In genomic region chr12:13255792-13256704, GRCh38 we compare ENCODE assay signal across 8 cellular contexts. TPM values are rescaled to one million over a fixed set of nuclear protein-coding genes. Genes with fewer than 3 reads are reported as not detected.
DNase-seq lines count a peak whose midpoint lies in the region; ATAC-seq, FAIRE-seq and TF ChIP-seq lines count a peak whose summit lies in the region.

No MANE protein-coding gene starts in this region.

- H3K4me3 ChIP-seq in BJ (ENCODE audit: low read depth, low read length), result peak overlapping the region; percentile 37
- H3K4me3 ChIP-seq in HepG2 (replicated peaks in 1 of 3; ENCODE audit: insufficient read depth in 1 of 3, low read depth in 2 of 3, low read length in 3 of 3), result no peak overlapping the region

- POLR2A ChIA-PET in BJ (lab: Charles Lee), result no interaction called here
- POLR2A ChIA-PET in HepG2 (lab: Yijun Ruan, JAX), result no interaction called here

- no peaks in the 10 kb centered on the region for H4K20me1 ChIP-seq in HepG2 (ENCODE audit: insufficient read depth, low read length)

- BruUV-seq in HepG2 (replicated peaks; lab: Mats Ljungman, UMichigan), result no TSS peak

- H3K4me2 ChIP-seq in HepG2 (ENCODE audit: low read depth, low read length), result peak overlapping the region; percentile 59

- TF ChIP-seq RAD21 in HepG2 (CRISPR knock-in tag; IDR thresholded peaks at IDR 0.05), result peak; percentile 63; the same call in 1 of the 2 replicates

- TF ChIP-seq POLR2A in HepG2 (IDR thresholded peaks at IDR 0.05; ENCODE audit: insufficient read depth in 1 of 2, low read depth in 2 of 2, low read length in 2 of 2), result no peak

- no peaks in the 10 kb centered on the region for H3K79me2 ChIP-seq in HepG2 (ENCODE audit: insufficient read depth, low read length)

- CTCF ChIA-PET in BJ (lab: Yijun Ruan, JAX), result interaction anchor here (0.5 to 3.6 kb wide), 28 partner anchors 9 to 1004 kb away, joined by 3 to 22 read pairs (median 4); no protein-coding TSS in a partner anchor
- CTCF ChIA-PET in HepG2 (lab: Yijun Ruan, JAX; ENCODE audit: low intra/inter-chr PET ratio, low total read pairs), result no interaction called here

- in situ Hi-C loops in HepG2 (cut with HindIII; ENCODE audit: extremely low pct_ligation_motif_present, low pct_unique_long_range_greater_than_20kb), result no loop called here

- H3K27me3 ChIP-seq in BJ (ENCODE audit: control insufficient read depth, insufficient read depth, low read length), result no peaks in the 10 kb centered on the region
- H3K27me3 ChIP-seq in HepG2 (ENCODE audit: control insufficient read depth in 1 of 2, insufficient read depth in 2 of 2, low read length in 2 of 2), result no peaks in the 10 kb centered on the region; a peak in 1 of 5 replicates

- ATAC-seq in HG03460 (IDR thresholded peaks at IDR 0.05; ENCODE audit: unreplicated experiment), result peak; percentile 97
- ATAC-seq in HepG2, result peak; percentile 100

- peak; percentile 80 for FAIRE-seq in HepG2 (lab: Jason Lieb, UNC)

- no peak overlapping the region for H3K27ac ChIP-seq in HepG2 (ENCODE audit: extremely low read length, insufficient read depth, low read length)

- TF ChIP-seq CTCF in BJ (IDR thresholded peaks at IDR 0.05; ENCODE audit: insufficient read depth, low read depth, low read length), result peak; percentile 100
- TF ChIP-seq CTCF in HepG2 (CRISPR knock-in tag; IDR thresholded peaks at IDR 0.05), result peak; percentile 96

- intact Hi-C loops in HepG2 (cut with micrococcal nuclease; ENCODE audit: unreplicated experiment), result loop anchor here (5.0 kb wide), 1 partner anchor 686 kb away; no protein-coding TSS in a partner anchor

- H3K4me1 ChIP-seq in HepG2 (ENCODE audit: insufficient read depth, low read length), result no peaks in the 10 kb centered on the region; the same call in 1 of the 2 replicates

- no peaks in the 10 kb centered on the region for H3K36me3 ChIP-seq in BJ (ENCODE audit: control insufficient read depth, insufficient read depth, low read length)
- H3K36me3 ChIP-seq in HepG2 (replicated peaks in 1 of 2; ENCODE audit: control insufficient read depth in 1 of 2, insufficient read depth in 2 of 2, low read length in 2 of 2), result no peaks in the 10 kb centered on the region

- DNase-seq in BJ (ENCODE audit: low read depth) (peak; percentile 60), GM19240 (ENCODE audit: insufficient read length, low spot score) (peak; percentile 64), NCI-H748 (lab: John Stamatoyannopoulos, UW; ENCODE audit: unreplicated experiment) (peak; percentile 70), dermis blood vessel endothelial cell (peak; percentile 97), HepG2 (ENCODE audit: low spot score) (peak; percentile 83)
- peak; percentile 88 to 92 for DNase-seq in activated CD4-positive, alpha-beta T cell treated with anti-CD3 and anti-CD28 coated beads, Interleukin-2, amount 50 U/mL, for 48 hours
- DNase-seq in stimulated activated CD4-positive, alpha-beta T cell treated with anti-CD3 and anti-CD28 coated beads, Interleukin-4, amount 100 ng/mL, for 1 hour, result peak; percentile 80

- no peak for TF ChIP-seq EP300 in HepG2 (IDR thresholded peaks at IDR 0.05; ENCODE audit: low read depth in 2 of 2, low read length in 2 of 2)
- TF ChIP-seq EP300 in HepG2 (CRISPR knock-in tag; IDR thresholded peaks at IDR 0.05; ENCODE audit: borderline replicate concordance), result no peak

- no peak overlapping the region for H2AFZ ChIP-seq in HepG2 (ENCODE audit: low read length)

- no peak overlapping the region for H3K9ac ChIP-seq in HepG2 (ENCODE audit: insufficient read depth, low read depth, low read length)

- H3K9me3 ChIP-seq in HepG2 (ENCODE audit: low read length), result no peaks in the 10 kb centered on the region

- 24% methylated on average over 18 of the region's 18 CpGs for whole genome bisulfite sequencing in HepG2 (ENCODE audit: low lambda C conversion rate)

TF ChIP-seq in HepG2, 621 proteins besides CTCF, POLR2A, EP300 and RAD21 (continues in another document):
- TF ChIP-seq ZNF616 (CRISPR knock-in tag; IDR thresholded peaks at IDR 0.05; ENCODE audit: low read depth), result no peak
- TF ChIP-seq HMG20B (CRISPR knock-in tag; conservative IDR thresholded peaks at IDR 0.05), result no peak
- no peak for TF ChIP-seq ZNF597 (CRISPR knock-in tag; IDR thresholded peaks at IDR 0.05)
- no peak for TF ChIP-seq GTF3A (CRISPR knock-in tag; conservative IDR thresholded peaks at IDR 0.05)
- TF ChIP-seq HIVEP1 (CRISPR knock-in tag; IDR thresholded peaks at IDR 0.05), result no peak
- TF ChIP-seq EED (CRISPR knock-in tag; IDR thresholded peaks at IDR 0.05), result no peak
- no peak for TF ChIP-seq ATF7-NPFF (CRISPR knock-in tag; IDR thresholded peaks at IDR 0.05; ENCODE audit: low read depth)
- no peak for TF ChIP-seq ATF5 (CRISPR knock-in tag; IDR thresholded peaks at IDR 0.05; ENCODE audit: low read depth)
- TF ChIP-seq THAP11 (CRISPR knock-in tag; IDR thresholded peaks at IDR 0.05), result no peak; the same call in 1 of the 2 replicates
- TF ChIP-seq RXRA (CRISPR knock-in tag; IDR thresholded peaks at IDR 0.05), result 0 out of 2 replicates have a peak, but pooled peaks have one; percentile 23
- peak; percentile 97 for TF ChIP-seq ZSCAN25 (CRISPR knock-in tag; IDR thresholded peaks at IDR 0.05)
- TF ChIP-seq FOXJ3 (CRISPR knock-in tag; IDR thresholded peaks at IDR 0.05; ENCODE audit: borderline replicate concordance), result no peak
- TF ChIP-seq ZFP90 (CRISPR knock-in tag; IDR thresholded peaks at IDR 0.05; ENCODE audit: borderline replicate concordance), result no peak
- 0 out of 2 replicates have a peak, but pooled peaks have one; percentile 14 for TF ChIP-seq ARID3A (IDR thresholded peaks at IDR 0.05; ENCODE audit: low read depth, low read length)
- TF ChIP-seq YY1 (IDR thresholded peaks at IDR 0.05; ENCODE audit: insufficient read depth, insufficient replicate concordance, low read depth, low read length), result no peak
- no peak for TF ChIP-seq ZNF101 (CRISPR knock-in tag; IDR thresholded peaks at IDR 0.05; ENCODE audit: borderline replicate concordance, low read depth)
- no peak for TF ChIP-seq FOXA3 (CRISPR knock-in tag; IDR thresholded peaks at IDR 0.05)
- no peak for TF ChIP-seq RELA (CRISPR knock-in tag; IDR thresholded peaks at IDR 0.05)
- no peak for TF ChIP-seq ZMYM2 (CRISPR knock-in tag; IDR thresholded peaks at IDR 0.05)

RNA-seq across cellular contexts. Expression of gene EMP1, which starts 59.5 kb away (rescaled TPM):
- polyA plus RNA-seq in BJ (2011; rRNA removed), result 228 and 258 TPM in 2 replicates
- 157 and 239 TPM in 2 replicates for polyA minus RNA-seq in BJ (2011; rRNA and poly(A)+ RNA removed)
- 318 and 336 TPM in 2 replicates for total RNA-seq in dermis blood vessel endothelial cell
- total RNA-seq in HepG2 (2016; rRNA removed; fragmentation: Illumina TruSeq; extraction: Trizol), result 0.13 TPM in 1 of 2 replicates, not detected in the other
- total RNA-seq in HepG2 (2016; cell fraction: cytosol; rRNA removed; fragmentation: Illumina TruSeq; extraction: Trizol; ENCODE audit: low read depth), result 0.71 TPM in 1 of 2 replicates, not detected in the other
- 0.09 and 0.35 TPM in 2 replicates for total RNA-seq in HepG2 (2016; cell fraction: insoluble cytoplasmic fraction; rRNA removed; fragmentation: Illumina TruSeq; extraction: Trizol)
- total RNA-seq in HepG2 (2016; cell fraction: membrane; rRNA removed; fragmentation: Illumina TruSeq; extraction: Trizol), result 0.03 TPM in 1 of 2 replicates, not detected in the other
- total RNA-seq in HepG2 (2016; cell fraction: nucleus; rRNA removed; fragmentation: Illumina TruSeq; extraction: Trizol), result 0.50 and 0.59 TPM in 2 replicates
- 0.61 and 0.76 TPM in 2 replicates for polyA plus RNA-seq in HepG2 (2011; rRNA removed)
- 0.09 and 0.10 TPM in 2 replicates for polyA plus RNA-seq in HepG2 (2011; cell fraction: cytosol; rRNA removed)
- polyA plus RNA-seq in HepG2 (2011; cell fraction: nucleus; rRNA removed), result 0.05 TPM in 1 of 2 replicates, not detected in the other
- polyA plus RNA-seq in HepG2 (2012), result 0.17 and 0.28 TPM in 2 replicates
- polyA plus RNA-seq in HepG2 (2016; cell fraction: cytosol; fragmentation: Illumina TruSeq; extraction: Trizol; ENCODE audit: low read depth), result 0.01 TPM in 1 of 2 replicates, not detected in the other
- polyA plus RNA-seq in HepG2 (2016; cell fraction: insoluble cytoplasmic fraction; fragmentation: Illumina TruSeq; extraction: Trizol; ENCODE audit: low read depth), result 0.05 TPM in 1 of 2 replicates, not detected in the other
- 0.28 TPM in 1 of 2 replicates, not detected in the other for polyA plus RNA-seq in HepG2 (2016; cell fraction: membrane; fragmentation: Illumina TruSeq; extraction: Trizol; ENCODE audit: low read depth)
- 0.10 TPM in 1 of 2 replicates, not detected in the other for polyA plus RNA-seq in HepG2 (2016; cell fraction: nucleus; fragmentation: Illumina TruSeq; extraction: Trizol; ENCODE audit: insufficient read depth, low read depth)
- 1.2 and 101 TPM in 2 replicates for polyA minus RNA-seq in HepG2 (2011; rRNA and poly(A)+ RNA removed; ENCODE audit: low replicate concordance)
- not detected in 2 replicates for polyA minus RNA-seq in HepG2 (2011; cell fraction: cytosol; rRNA and poly(A)+ RNA removed)
- 0.64 and 1.1 TPM in 2 replicates for polyA minus RNA-seq in HepG2 (2011; cell fraction: nucleus; rRNA and poly(A)+ RNA removed)

Comparison
In these comparisons a context has a peak if more than half of its experiments do, and no peak if none do; other contexts are left out.
1. RNA of gene EMP1, which starts 59.5 kb away (total RNA-seq): 318 to 336 TPM in dermis blood vessel endothelial cell; 0.03 to 0.71 TPM in HepG2; every median in the first group is over 100 times any median in the second.
2. Peak in every context shown above with its lines, with median percentiles within 50 percentile points of each other: DNase-seq.